Comparison of ENCODE assay signal across 14 cellular contexts in genomic region chr1:28129150-28129549, GRCh38. TPM values are rescaled to one million over a fixed set of nuclear protein-coding genes. Genes with fewer than 3 reads are reported as not detected.
DNase-seq lines count a peak whose midpoint lies in the region; ATAC-seq and TF ChIP-seq lines count a peak whose summit lies in the region.
"Had no signal": no experiment of that assay in that cellular context is flagged by ENCODE, and none has a peak within 500 bp of the region (broad histone marks: within the 10 kb centered on the region; RNA-seq: fewer than 3 reads in every experiment).

No MANE protein-coding gene starts in this region.

- no peak overlapping the region for H3K4me2 ChIP-seq in mesenchymal stem cell (ENCODE audit: low read length, poor library complexity, severe bottlenecking)

- no peak overlapping the region for H2BK5ac ChIP-seq in mesenchymal stem cell (ENCODE audit: low read depth, low read length, poor library complexity, severe bottlenecking)

- POLR2A ChIA-PET in RWPE1 (lab: Yijun Ruan, JAX; ENCODE audit: low non-redundant PET): interaction anchor here (0.6 kb wide), 1 partner anchor 383 kb away, joined by 3 read pairs; no protein-coding TSS in a partner anchor

- H3K18ac ChIP-seq in mesenchymal stem cell (ENCODE audit: low read depth in 1 of 2, low read length in 2 of 2): no peak overlapping the region

- H4K91ac ChIP-seq in mesenchymal stem cell (ENCODE audit: low read length): no peak overlapping the region

- TF ChIP-seq CTCF in RWPE1 (conservative IDR thresholded peaks at IDR 0.05; ENCODE audit: low read depth): no peak

- H3K36me3 ChIP-seq in mesenchymal stem cell (ENCODE audit: control insufficient read depth in 1 of 2, insufficient read depth in 2 of 2, low read depth in 1 of 2, low read length in 2 of 2): no peaks in the 10 kb centered on the region
- H3K36me3 ChIP-seq: SJSA1, stomach had no signal

- no peak overlapping the region for H2BK120ac ChIP-seq in mesenchymal stem cell (ENCODE audit: low read depth, low read length)

- H3K23ac ChIP-seq in mesenchymal stem cell (ENCODE audit: low read length in 2 of 2): no peak overlapping the region

- no peak overlapping the region for H4K8ac ChIP-seq in mesenchymal stem cell (ENCODE audit: low read length)

- H3K4me3 ChIP-seq in mesenchymal stem cell (ENCODE audit: insufficient read depth in 1 of 2, low read depth in 1 of 2, low read length in 2 of 2): no peak overlapping the region
- H3K4me3 ChIP-seq: psoas muscle, SJSA1, stomach had no signal

- no peak overlapping the region for H3K14ac ChIP-seq in mesenchymal stem cell (ENCODE audit: low read length in 2 of 2)

- no peaks in the 10 kb centered on the region for H3K9me3 ChIP-seq in mesenchymal stem cell (ENCODE audit: control insufficient read depth, low read length)
- H3K9me3 ChIP-seq: psoas muscle, SJSA1, stomach had no signal

- WGBS in mesenchymal stem cell: no CpG with 5 or more reads among the region's 1 CpG

- CTCF ChIA-PET in RWPE1 (lab: Yijun Ruan, JAX): no interaction called here

- H2AK5ac ChIP-seq in mesenchymal stem cell (ENCODE audit: low read length, severe bottlenecking): no peak overlapping the region

- no peak overlapping the region for H3K4ac ChIP-seq in mesenchymal stem cell (ENCODE audit: low read depth in 1 of 2, low read length in 2 of 2)

- ATAC-seq in GM19351 (IDR thresholded peaks at IDR 0.05; ENCODE audit: unreplicated experiment): no peak
- ATAC-seq: psoas muscle had no signal

- H3K79me1 ChIP-seq in mesenchymal stem cell (replicated peaks; ENCODE audit: low read length, poor library complexity, severe bottlenecking): no peaks in the 10 kb centered on the region

- no peak overlapping the region for H2AFZ ChIP-seq in mesenchymal stem cell (ENCODE audit: low read depth, low read length)

- no peak overlapping the region for H3K9ac ChIP-seq in mesenchymal stem cell (ENCODE audit: low read length)

- H3K4me1 ChIP-seq in mesenchymal stem cell (ENCODE audit: control insufficient read depth, insufficient read depth, low read depth, low read length): peaks cover 5% of the 10 kb centered on the region
- H3K4me1 ChIP-seq: psoas muscle, stomach had no signal

- H3K27me3 ChIP-seq in mesenchymal stem cell (ENCODE audit: control insufficient read depth in 1 of 2, insufficient read depth in 1 of 2, low read length in 2 of 2): no peaks in the 10 kb centered on the region
- H3K27me3 ChIP-seq: SJSA1 had no signal

- H3K27ac ChIP-seq in RWPE1 (no peak overlapping the region), epithelial cell of prostate (peak overlapping the region; percentile 83), mesenchymal stem cell (ENCODE audit: low read length, poor library complexity, severe bottlenecking) (no peak overlapping the region)
- H3K27ac ChIP-seq: psoas muscle, SJSA1 had no signal

- H2BK15ac ChIP-seq in mesenchymal stem cell (ENCODE audit: low read depth, poor library complexity, severe bottlenecking): no peak overlapping the region

- DNase-seq in ELR (ENCODE audit: low read depth): peak; percentile 77
- DNase-seq in RWPE1 (ENCODE audit: low spot score): peak; percentile 82
- peak; percentile 96 for DNase-seq in epithelial cell of prostate (ENCODE audit: low read depth, low spot score)
- peak; percentile 43 for DNase-seq in mesenchymal stem cell
- DNase-seq in activated CD8-positive, alpha-beta memory T cell treated with anti-CD3 and anti-CD28 coated beads for 24 hours: no peak
- DNase-seq in HuH-7 (ENCODE audit: low spot score): no peak
- no peak for DNase-seq in DMS153 (lab: John Stamatoyannopoulos, UW)
- DNase-seq: mesendoderm; NCI-H510A; psoas muscle; stimulated activated CD4-positive, alpha-beta T cell treated with anti-CD3 and anti-CD28 coated beads, Interleukin-2, amount 100 ng/mL, for 48 hours; stomach had no signal

- no peak overlapping the region for H2BK12ac ChIP-seq in mesenchymal stem cell (ENCODE audit: low read length in 2 of 2)

RNA-seq across cellular contexts. Expression of gene EYA3, which starts 40.7 kb away (rescaled TPM):
- 11.4 TPM for polyA plus RNA-seq in mesenchymal stem cell (2013, experiment 1 of 2)
- 10.9 TPM for polyA plus RNA-seq in mesenchymal stem cell (2013, experiment 2 of 2)

RNA-seq across cellular contexts. Expression of gene PTAFR, which starts 47.3 kb away (rescaled TPM):
- polyA plus RNA-seq in mesenchymal stem cell (2013, experiment 1 of 2): 0.07 TPM
- 0.08 TPM for polyA plus RNA-seq in mesenchymal stem cell (2013, experiment 2 of 2)

Comparison
In these comparisons a context has a peak if more than half of its experiments do, and no peak if none do; other contexts are left out.
1. DNase-seq: peak in ELR (single experiment), RWPE1 (single experiment), epithelial cell of prostate (single experiment) and mesenchymal stem cell (single experiment); none in activated CD8-positive, alpha-beta memory T cell treated with anti-CD3 and anti-CD28 coated beads for 24 hours (single experiment), HuH-7 (single experiment) and DMS153 (single experiment).